Comparison of ENCODE assay signal across 23 cellular contexts in genomic region chr15:36067483-36068274, GRCh38.
"Had no signal": no experiment of that assay in that cellular context is flagged by ENCODE, and none has a peak within 500 bp of the region (broad histone marks: within the 10 kb centered on the region; RNA-seq: fewer than 3 reads in every experiment).

No MANE protein-coding gene starts in this region.

- H3K4me3 Mint-ChIP-seq: activated B cell treated with CpG ODN at 0.5 μM for 24 hours; activated CD4-positive, alpha-beta memory T cell treated with anti-CD3 and anti-CD28 coated beads for 36 hours; activated CD4-positive, alpha-beta T cell treated with anti-CD3 and anti-CD28 coated beads, Interleukin-2, amount 10 ng/mL, durations not matched to agents 7 days and 5 days; activated naive CD4-positive, alpha-beta T cell treated with anti-CD3 and anti-CD28 coated beads for 36 hours; activated naive CD8-positive, alpha-beta T cell; activated T-cell treated with anti-CD3 and anti-CD28 coated beads, Interleukin-2, amount 50 U/mL, for 4 hours; activated T-helper 17 cell treated with anti-CD3 and anti-CD28 coated beads, Interleukin-2, amount 50 U/mL, for 72 hours; T-helper 17 cell had no signal

- H3K36me3 ChIP-seq: brain microvascular endothelial cell, Peyer's patch had no signal

- DNase-seq: activated B cell treated with CpG ODN at 0.5 μM for 24 hours; activated CD4-positive, alpha-beta memory T cell treated with anti-CD3 and anti-CD28 coated beads for 36 hours; activated CD4-positive, alpha-beta T cell treated with anti-CD3 and anti-CD28 coated beads for 1 hour; activated CD4-positive, alpha-beta T cell treated with anti-CD3 and anti-CD28 coated beads, Interleukin-2, amount 10 ng/mL, durations not matched to agents 7 days and 5 days; activated CD8-positive, alpha-beta memory T cell treated with anti-CD3 and anti-CD28 coated beads for 24 hours; activated gamma-delta T cell; activated naive CD4-positive, alpha-beta T cell treated with anti-CD3 and anti-CD28 coated beads for 36 hours; activated T-cell treated with anti-CD3 and anti-CD28 coated beads, Interleukin-2, amount 50 U/mL, for 4 hours; brain microvascular endothelial cell; caudate nucleus; Karpas-422; MM.1S; NCI-H1105 treated with DMSO at 0.1 percent for 48 hours; NCI-H1436 treated with DMSO at 0.1 percent for 48 hours; NCI-H187; NCI-H2081; NCI-H510A treated with DMSO at 0.1 percent for 48 hours; Peyer's patch; SHP77 treated with DMSO at 0.1 percent for 48 hours; T-helper 17 cell; T-helper 9 cell had no signal

- H3K27me3 ChIP-seq: brain microvascular endothelial cell, Peyer's patch had no signal

- H3K27ac Mint-ChIP-seq: activated B cell treated with CpG ODN at 0.5 μM for 24 hours; activated CD4-positive, alpha-beta memory T cell treated with anti-CD3 and anti-CD28 coated beads for 36 hours; activated CD4-positive, alpha-beta T cell treated with anti-CD3 and anti-CD28 coated beads, Interleukin-2, amount 10 ng/mL, durations not matched to agents 7 days and 5 days; activated naive CD4-positive, alpha-beta T cell treated with anti-CD3 and anti-CD28 coated beads for 36 hours; activated naive CD8-positive, alpha-beta T cell; activated T-helper 17 cell treated with anti-CD3 and anti-CD28 coated beads, Interleukin-2, amount 50 U/mL, for 72 hours; T-helper 17 cell had no signal

- H3K4me1 Mint-ChIP-seq: activated B cell treated with CpG ODN at 0.5 μM for 24 hours; activated CD4-positive, alpha-beta T cell treated with anti-CD3 and anti-CD28 coated beads, Interleukin-2, amount 10 ng/mL, durations not matched to agents 7 days and 5 days; activated T-helper 17 cell treated with anti-CD3 and anti-CD28 coated beads, Interleukin-2, amount 50 U/mL, for 72 hours; T-helper 17 cell had no signal

- H3K9me3 ChIP-seq: Peyer's patch had no signal

- H3K36me3 Mint-ChIP-seq: activated CD4-positive, alpha-beta memory T cell treated with anti-CD3 and anti-CD28 coated beads for 36 hours; activated naive CD8-positive, alpha-beta T cell had no signal

- H3K9me3 Mint-ChIP-seq: activated CD4-positive, alpha-beta T cell treated with anti-CD3 and anti-CD28 coated beads, Interleukin-2, amount 10 ng/mL, durations not matched to agents 7 days and 5 days; activated naive CD4-positive, alpha-beta T cell treated with anti-CD3 and anti-CD28 coated beads for 36 hours; activated T-cell treated with anti-CD3 and anti-CD28 coated beads, Interleukin-2, amount 50 U/mL, for 4 hours had no signal

- H3K4me3 ChIP-seq: Peyer's patch had no signal

- H3K27me3 Mint-ChIP-seq: activated B cell treated with CpG ODN at 0.5 μM for 24 hours; activated CD4-positive, alpha-beta memory T cell treated with anti-CD3 and anti-CD28 coated beads for 36 hours; activated CD4-positive, alpha-beta T cell treated with anti-CD3 and anti-CD28 coated beads, Interleukin-2, amount 10 ng/mL, durations not matched to agents 7 days and 5 days; activated T-helper 17 cell treated with anti-CD3 and anti-CD28 coated beads, Interleukin-2, amount 50 U/mL, for 72 hours; T-helper 17 cell had no signal

- ATAC-seq: activated T-cell treated with anti-CD3 and anti-CD28 coated beads, Interleukin-2, amount 50 U/mL, for 4 hours; activated T-helper 17 cell treated with anti-CD3 and anti-CD28 coated beads, Interleukin-2, amount 50 U/mL, for 72 hours; T-helper 17 cell had no signal

- H3K27ac ChIP-seq: brain microvascular endothelial cell, Peyer's patch had no signal

- H3K4me1 ChIP-seq: Peyer's patch had no signal
